ENCODE assay signal across 17 cellular contexts in the genomic region with DNA sequence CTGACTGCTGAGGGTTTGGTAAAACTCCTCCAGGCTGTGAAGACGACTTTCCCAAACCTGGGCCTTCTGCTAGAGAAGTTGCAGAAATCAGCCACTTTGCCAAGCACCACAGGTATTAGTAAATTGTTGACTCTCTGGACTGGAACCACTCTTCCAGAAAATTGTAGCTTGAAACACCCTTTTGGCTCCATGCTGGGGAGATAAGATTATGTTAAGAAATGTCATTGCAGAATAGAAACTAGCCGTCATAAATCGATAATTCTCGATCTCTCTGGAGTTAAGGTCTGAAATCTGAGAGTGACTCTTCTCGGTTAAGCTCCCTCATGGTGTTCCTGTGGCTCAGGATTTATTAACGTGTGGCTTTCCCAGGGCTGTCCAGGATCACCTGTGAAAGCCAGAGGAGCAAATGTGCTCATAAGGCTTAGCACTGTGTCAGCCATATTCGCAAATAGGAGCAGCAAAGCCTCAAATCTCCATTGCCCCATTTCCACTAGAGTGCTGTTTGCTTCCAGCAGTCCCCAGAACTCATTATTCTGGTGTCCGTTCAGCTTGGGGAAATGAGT. TPM values are rescaled to one million over a fixed set of nuclear protein-coding genes. Genes with fewer than 3 reads are reported as not detected.
DNase-seq lines count a peak whose midpoint lies in the region; TF ChIP-seq lines count a peak whose summit lies in the region.
"Had no signal": no experiment of that assay in that cellular context is flagged by ENCODE, and none has a peak within 500 bp of the region (broad histone marks: within the 10 kb centered on the region; RNA-seq: fewer than 3 reads in every experiment).

No MANE protein-coding gene starts in this region.

- H3K9ac ChIP-seq in trophoblast cell (ENCODE audit: low read length): peak overlapping the region; percentile 7

- H4K8ac ChIP-seq in trophoblast cell (ENCODE audit: low read depth, low read length): no peak overlapping the region

- H4K91ac ChIP-seq in trophoblast cell (ENCODE audit: low read depth, low read length): no peak overlapping the region

- no peaks in the 10 kb centered on the region for H3K9me3 ChIP-seq in WERI-Rb-1 (ENCODE audit: severe bottlenecking)
- no peaks in the 10 kb centered on the region for H3K9me3 ChIP-seq in trophoblast cell (ENCODE audit: insufficient read depth, low read depth, low read length)
- H3K9me3 ChIP-seq: BE2C had no signal

- no peak for TF ChIP-seq CTCF in WERI-Rb-1 (IDR thresholded peaks at IDR 0.05; ENCODE audit: low read depth, low read length)

- no peak overlapping the region for H3K4ac ChIP-seq in trophoblast cell (ENCODE audit: low read depth, low read length)

- no peaks in the 10 kb centered on the region for H3K79me1 ChIP-seq in trophoblast cell (ENCODE audit: low read length)

- H3K23ac ChIP-seq in trophoblast cell (ENCODE audit: low read length): peak overlapping the region; percentile 93

- no peak overlapping the region for H2BK120ac ChIP-seq in trophoblast cell (ENCODE audit: insufficient read depth, low read length, poor library complexity)

- H3K4me2 ChIP-seq in trophoblast cell (ENCODE audit: low read length): no peak overlapping the region

- no peaks in the 10 kb centered on the region for H3K79me2 ChIP-seq in trophoblast cell (ENCODE audit: control insufficient read depth, insufficient read depth, low read length, poor library complexity)

- H3K36me3 ChIP-seq in WERI-Rb-1: peaks cover 31% of the 10 kb centered on the region
- peaks cover 19 to 36% of the 10 kb centered on the region in 2 experiments for H3K36me3 ChIP-seq in trophoblast cell (ENCODE audit: control insufficient read depth in 1 of 2, insufficient read depth in 2 of 2, low read length in 2 of 2)

- no peak overlapping the region for H2AK5ac ChIP-seq in trophoblast cell (ENCODE audit: low read length)

- peak overlapping the region; percentile 66 for H3K27ac ChIP-seq in WERI-Rb-1
- no peak overlapping the region for H3K27ac ChIP-seq in trophoblast cell (ENCODE audit: low read depth, low read length)

- WGBS in trophoblast cell (ENCODE audit: extremely low coverage, insufficient coverage, insufficient read length): no CpG with 5 or more reads among the region's 8 CpGs

- no peak overlapping the region for H2BK5ac ChIP-seq in trophoblast cell (ENCODE audit: low read depth, low read length, poor library complexity)

- H3K4me3 ChIP-seq in WERI-Rb-1 (ENCODE audit: low read depth, low read length): no peak overlapping the region
- no peak overlapping the region for H3K4me3 ChIP-seq in trophoblast cell (ENCODE audit: low read depth, low read length)

- no peak overlapping the region for H3K18ac ChIP-seq in trophoblast cell (ENCODE audit: low read length)

- H3K27me3 ChIP-seq in WERI-Rb-1 (ENCODE audit: insufficient read depth, low read depth, severe bottlenecking) (no peaks in the 10 kb centered on the region), trophoblast cell (ENCODE audit: insufficient read depth, low read length) (no peaks in the 10 kb centered on the region)
- H3K27me3 ChIP-seq: BE2C had no signal

- no peak overlapping the region for H4K12ac ChIP-seq in trophoblast cell (ENCODE audit: low read depth, low read length)

- no peak overlapping the region for H2AFZ ChIP-seq in trophoblast cell (ENCODE audit: insufficient read depth, low read length, poor library complexity)

- H3K14ac ChIP-seq in trophoblast cell (ENCODE audit: low read length): no peak overlapping the region

- no peaks in the 10 kb centered on the region for H3K4me1 ChIP-seq in trophoblast cell (ENCODE audit: control insufficient read depth in 1 of 2, insufficient read depth in 2 of 2, low read length in 2 of 2)

- DNase-seq in DMS79 (lab: John Stamatoyannopoulos, UW) (peak; percentile 50), DMS79 treated with DMSO at 0.1 percent for 48 hours (lab: John Stamatoyannopoulos, UW) (peak; percentile 70), WERI-Rb-1 (peak; percentile 61), trophoblast cell (no peak), cerebellar nuclear complex (lab: John Stamatoyannopoulos, UW) (no peak)
- no peak for DNase-seq in effector CD4-positive, alpha-beta T cell
- DNase-seq: ACHN; BE2C; C1 segment of cervical spinal cord; CD4-positive, CD25-positive, alpha-beta regulatory T cell; CD8-positive, alpha-beta memory T cell; COR-L47; DMS 273 treated with DMSO at 0.1 percent for 48 hours; GF-D8; GOT3; H7 had no signal

- H2BK12ac ChIP-seq in trophoblast cell (ENCODE audit: low read length): no peak overlapping the region

RNA-seq across cellular contexts. Expression of a gene that starts 54.6 kb away (rescaled TPM):
- 11.0 and 11.3 TPM in 2 replicates for polyA plus RNA-seq in trophoblast cell (2013)

RNA-seq across cellular contexts. Expression of a gene that starts 57.1 kb away (rescaled TPM):
- 0.31 and 0.33 TPM in 2 replicates for polyA plus RNA-seq in trophoblast cell (2013)
- polyA plus RNA-seq: CD4-positive, CD25-positive, alpha-beta regulatory T cell; CD8-positive, alpha-beta memory T cell; HepG2 had no signal

Comparison
In these comparisons a context has a peak if more than half of its experiments do, and no peak if none do; other contexts are left out.
1. DNase-seq: peak in DMS79 (single experiment), DMS79 treated with DMSO at 0.1 percent for 48 hours (single experiment) and WERI-Rb-1 (single experiment); none in trophoblast cell (0 of 2), effector CD4-positive, alpha-beta T cell (single experiment) and cerebellar nuclear complex (0 of 2).